16 cellular contexts compared by ENCODE assay signal in genomic region chr10:110361800-110362456, GRCh38. TPM values are rescaled to one million over a fixed set of nuclear protein-coding genes. Genes with fewer than 3 reads are reported as not detected.
A peak's percentile ranks its signal among the peaks of the same experiment; 100 is the strongest.
DNase-seq lines count a peak whose midpoint lies in the region; ATAC-seq and TF ChIP-seq lines count a peak whose summit lies in the region.
"Had no signal": no experiment of that assay in that cellular context is flagged by ENCODE, and none has a peak within 500 bp of the region (broad histone marks: within the 10 kb centered on the region; RNA-seq: fewer than 3 reads in every experiment).

No MANE protein-coding gene starts in this region.

- H3K27me3 Mint-ChIP-seq in activated CD4-positive, alpha-beta T cell treated with anti-CD3 and anti-CD28 coated beads, Interleukin-2, amount 10 ng/mL, durations not matched to agents 24 days and 14 days, result no peaks in the 10 kb centered on the region
- no peaks in the 10 kb centered on the region for H3K27me3 Mint-ChIP-seq in activated CD4-positive, alpha-beta T cell treated with anti-CD3 and anti-CD28 coated beads, Interleukin-2, amount 10 ng/mL, durations not matched to agents 7 days and 5 days
- peaks cover 6% of the 10 kb centered on the region for H3K27me3 Mint-ChIP-seq in T-helper 17 cell
- H3K27me3 Mint-ChIP-seq: CD4-positive, CD25-positive, alpha-beta regulatory T cell had no signal

- H3K27ac ChIP-seq in hepatocyte, result no peak overlapping the region
- H3K27ac ChIP-seq: cardiac muscle cell, heart left ventricle, upper lobe of left lung had no signal

- no peaks in the 10 kb centered on the region for H4K20me1 ChIP-seq in hepatocyte (ENCODE audit: insufficient read depth, poor library complexity, severe bottlenecking)

- H3K36me3 Mint-ChIP-seq in activated CD4-positive, alpha-beta T cell treated with anti-CD3 and anti-CD28 coated beads, Interleukin-2, amount 10 ng/mL, durations not matched to agents 24 days and 14 days (ENCODE audit: low read depth), result peaks cover 2% of the 10 kb centered on the region
- peaks cover 2% of the 10 kb centered on the region for H3K36me3 Mint-ChIP-seq in activated CD4-positive, alpha-beta T cell treated with anti-CD3 and anti-CD28 coated beads, Interleukin-2, amount 10 ng/mL, durations not matched to agents 7 days and 5 days (ENCODE audit: low read depth)
- peaks cover 2% of the 10 kb centered on the region for H3K36me3 Mint-ChIP-seq in T-helper 17 cell (ENCODE audit: low read depth)
- H3K36me3 Mint-ChIP-seq: CD4-positive, CD25-positive, alpha-beta regulatory T cell had no signal

- no peaks in the 10 kb centered on the region for H3K36me3 ChIP-seq in hepatocyte (replicated peaks; ENCODE audit: insufficient read depth, low read depth)
- H3K36me3 ChIP-seq: cardiac muscle cell, heart left ventricle, upper lobe of left lung had no signal

- no peaks in the 10 kb centered on the region for H3K9me2 ChIP-seq in hepatocyte (replicated peaks; ENCODE audit: insufficient read depth)

- H3K9me3 Mint-ChIP-seq in activated CD4-positive, alpha-beta T cell treated with anti-CD3 and anti-CD28 coated beads, Interleukin-2, amount 10 ng/mL, durations not matched to agents 24 days and 14 days, result no peaks in the 10 kb centered on the region
- no peaks in the 10 kb centered on the region for H3K9me3 Mint-ChIP-seq in activated CD4-positive, alpha-beta T cell treated with anti-CD3 and anti-CD28 coated beads, Interleukin-2, amount 10 ng/mL, durations not matched to agents 7 days and 5 days

- WGBS in hepatocyte (ENCODE audit: low lambda C conversion rate, missing lambda C conversion rate), result 70% methylated on average over 5 of the region's 5 CpGs

- H3K4me3 ChIP-seq in hepatocyte, result no peak overlapping the region
- H3K4me3 ChIP-seq: cardiac muscle cell, heart left ventricle, upper lobe of left lung had no signal

- peak overlapping the region; percentile 53 for H3K27ac Mint-ChIP-seq in activated CD4-positive, alpha-beta T cell treated with anti-CD3 and anti-CD28 coated beads, Interleukin-2, amount 10 ng/mL, durations not matched to agents 24 days and 14 days
- H3K27ac Mint-ChIP-seq in activated CD4-positive, alpha-beta T cell treated with anti-CD3 and anti-CD28 coated beads, Interleukin-2, amount 10 ng/mL, durations not matched to agents 7 days and 5 days, result no peak overlapping the region
- H3K27ac Mint-ChIP-seq in T-helper 17 cell, result no peak overlapping the region

- POLR2A ChIA-PET in activated CD4-positive, alpha-beta T cell treated with anti-CD3 and anti-CD28 coated beads, Interleukin-2, amount 10 ng/mL, durations not matched to agents 7 days and 5 days (lab: Charles Lee), result no interaction called here

- H3K9me3 ChIP-seq in T-helper 17 cell (ENCODE audit: control insufficient read depth, low read length, poor library complexity, severe bottlenecking) (no peaks in the 10 kb centered on the region), hepatocyte (ENCODE audit: low read depth) (no peaks in the 10 kb centered on the region)
- H3K9me3 ChIP-seq: heart left ventricle, upper lobe of left lung had no signal

- intact Hi-C loops in activated CD4-positive, alpha-beta T cell treated with anti-CD3 and anti-CD28 coated beads, Interleukin-2, amount 10 ng/mL, durations not matched to agents 24 days and 14 days (cut with micrococcal nuclease), result no loop called here

- H3K4me3 Mint-ChIP-seq in activated CD4-positive, alpha-beta T cell treated with anti-CD3 and anti-CD28 coated beads, Interleukin-2, amount 10 ng/mL, durations not matched to agents 24 days and 14 days, result peak overlapping the region; percentile 29
- no peak overlapping the region for H3K4me3 Mint-ChIP-seq in activated CD4-positive, alpha-beta T cell treated with anti-CD3 and anti-CD28 coated beads, Interleukin-2, amount 10 ng/mL, durations not matched to agents 7 days and 5 days
- H3K4me3 Mint-ChIP-seq in T-helper 17 cell, result peak overlapping the region; percentile 5

- TF ChIP-seq CTCF in hepatocyte (IDR thresholded peaks at IDR 0.05; ENCODE audit: poor library complexity), result no peak

- H2AFZ ChIP-seq in hepatocyte, result no peak overlapping the region

- DNase-seq in activated CD4-positive, alpha-beta T cell treated with anti-CD3 and anti-CD28 coated beads, Interleukin-2, amount 10 ng/mL, durations not matched to agents 24 days and 14 days, result peak; percentile 71
- no peak for DNase-seq in activated CD4-positive, alpha-beta T cell treated with anti-CD3 and anti-CD28 coated beads, Interleukin-2, amount 10 ng/mL, durations not matched to agents 7 days and 5 days
- DNase-seq in T-helper 17 cell (no peak), kidney tubule cell (ENCODE audit: low spot score) (peak; percentile 52), hepatocyte (ENCODE audit: low spot score) (no peak)
- DNase-seq: activated CD4-positive, alpha-beta T cell treated with anti-CD3 and anti-CD28 coated beads for 4 hours; heart left ventricle; NCI-H1436; NK-92 treated with Interleukin-12 subunit alpha and Interleukin-12 subunit beta, amount 100 ng/mL, for 24 hours; upper lobe of left lung had no signal

- no peaks in the 10 kb centered on the region for H3K4me1 ChIP-seq in hepatocyte (ENCODE audit: insufficient read depth)

- CTCF ChIA-PET in activated CD4-positive, alpha-beta T cell treated with anti-CD3 and anti-CD28 coated beads, Interleukin-2, amount 10 ng/mL, durations not matched to agents 7 days and 5 days (lab: Charles Lee), result interaction anchor here (0.6 to 2.3 kb wide), 5 partner anchors 15 to 137 kb away, joined by 3 to 6 read pairs (median 3); no protein-coding TSS in a partner anchor

- H3K4me1 Mint-ChIP-seq in activated CD4-positive, alpha-beta T cell treated with anti-CD3 and anti-CD28 coated beads, Interleukin-2, amount 10 ng/mL, durations not matched to agents 24 days and 14 days, result peaks cover 75% of the 10 kb centered on the region
- peaks cover 61% of the 10 kb centered on the region for H3K4me1 Mint-ChIP-seq in activated CD4-positive, alpha-beta T cell treated with anti-CD3 and anti-CD28 coated beads, Interleukin-2, amount 10 ng/mL, durations not matched to agents 7 days and 5 days
- H3K4me1 Mint-ChIP-seq in T-helper 17 cell, result peaks cover 24% of the 10 kb centered on the region

- H3K27me3 ChIP-seq in hepatocyte, result no peaks in the 10 kb centered on the region
- H3K27me3 ChIP-seq: cardiac muscle cell, heart left ventricle, upper lobe of left lung had no signal

- no peaks in the 10 kb centered on the region for H3K79me2 ChIP-seq in hepatocyte

- no peak overlapping the region for H3K4me2 ChIP-seq in hepatocyte

- ATAC-seq in GM21360 (IDR thresholded peaks at IDR 0.05; ENCODE audit: unreplicated experiment), result peak; percentile 32
- ATAC-seq in T-helper 17 cell, result no peak
- ATAC-seq in GM19463 (IDR thresholded peaks at IDR 0.05; ENCODE audit: unreplicated experiment), result no peak
- ATAC-seq in HG02840 (IDR thresholded peaks at IDR 0.05; ENCODE audit: low FRiP score, unreplicated experiment), result no peak
- ATAC-seq: HCT116, heart left ventricle had no signal

RNA-seq across cellular contexts. Expression of gene SMNDC1, which starts 57.2 kb away (rescaled TPM):
- 46.2 TPM in 2 replicates for total RNA-seq in activated CD4-positive, alpha-beta T cell treated with anti-CD3 and anti-CD28 coated beads, Interleukin-2, amount 10 ng/mL, durations not matched to agents 24 days and 14 days
- 10 to 100 TPM; 36.3 to 44.2 TPM for total RNA-seq in activated CD4-positive, alpha-beta T cell treated with anti-CD3 and anti-CD28 coated beads, Interleukin-2, amount 10 ng/mL, durations not matched to agents 7 days and 5 days
- total RNA-seq in T-helper 17 cell (10 to 100 TPM; 33.7 to 50.4 TPM), hepatocyte (13.6 and 17.4 TPM in 2 replicates)
- polyA plus RNA-seq in hepatocyte, result 14.3 and 19.1 TPM in 2 replicates

Comparison
In these comparisons a context has a peak if more than half of its experiments do, and no peak if none do; other contexts are left out.
1. DNase-seq: peak in activated CD4-positive, alpha-beta T cell treated with anti-CD3 and anti-CD28 coated beads, Interleukin-2, amount 10 ng/mL, durations not matched to agents 24 days and 14 days (single experiment) and kidney tubule cell (single experiment); none in activated CD4-positive, alpha-beta T cell treated with anti-CD3 and anti-CD28 coated beads, Interleukin-2, amount 10 ng/mL, durations not matched to agents 7 days and 5 days (single experiment), T-helper 17 cell (0 of 3) and hepatocyte (single experiment).